In the genomic region with DNA sequence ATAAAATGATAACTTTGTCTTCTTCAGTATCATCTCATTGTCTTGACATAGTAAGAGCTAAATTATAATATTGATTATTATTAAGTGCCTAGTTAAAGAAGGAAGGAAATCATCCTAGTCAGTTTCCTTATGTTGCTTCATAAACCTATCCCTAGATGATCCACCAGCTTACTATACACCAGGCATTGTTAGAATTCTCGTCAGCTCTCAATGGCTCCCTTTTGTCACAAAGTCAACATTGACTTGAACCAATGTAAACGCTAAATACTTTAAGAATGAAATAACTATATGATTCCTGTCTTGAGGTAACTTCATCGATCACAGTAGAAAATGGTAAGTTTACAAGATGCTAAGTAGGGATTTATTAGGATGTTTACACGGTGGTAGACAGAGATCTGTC, we compare ENCODE assay signal across 22 cellular contexts.
DNase-seq lines count a peak whose midpoint lies in the region; ATAC-seq, FAIRE-seq and TF ChIP-seq lines count a peak whose summit lies in the region.
"Had no signal": no experiment of that assay in that cellular context is flagged by ENCODE, and none has a peak within 500 bp of the region (broad histone marks: within the 10 kb centered on the region; RNA-seq: fewer than 3 reads in every experiment).

No MANE protein-coding gene starts in this region.

- H3K27me3 Mint-ChIP-seq in neural crest cell (ENCODE audit: low read depth) = peaks cover 45% of the 10 kb centered on the region
- H3K27me3 Mint-ChIP-seq: activated naive CD8-positive, alpha-beta T cell treated with anti-CD3 and anti-CD28 coated beads for 36 hours; memory B cell; naive B cell had no signal

- H3K4me3 Mint-ChIP-seq in neural crest cell = peak overlapping the region; percentile 73
- H3K4me3 Mint-ChIP-seq: activated naive CD8-positive, alpha-beta T cell treated with anti-CD3 and anti-CD28 coated beads for 36 hours; activated T-helper 1 cell treated with anti-CD3 and anti-CD28 coated beads, Interleukin-12 subunit alpha, Interleukin-12 subunit beta, Interleukin-2, Interleukin-4 antibody, amounts not matched to agents 30 ng/mL and 10 ng/mL and 1 ng/mL, durations not matched to agents 14 hours and 24 hours and 36 hours; memory B cell; naive B cell had no signal

- TF ChIP-seq CTCF in PC-3 (conservative IDR thresholded peaks at IDR 0.05; ENCODE audit: low read depth, low read length) (no peak), neural crest cell (conservative IDR thresholded peaks at IDR 0.05) (no peak), SK-N-SH (IDR thresholded peaks at IDR 0.05) (no peak)

- ATAC-seq in PC-3 = peak; percentile 77
- no peak for ATAC-seq in HG03342 (IDR thresholded peaks at IDR 0.05; ENCODE audit: unreplicated experiment)
- ATAC-seq: left cardiac atrium had no signal

- FAIRE-seq in HTR-8/SVneo (lab: Jason Lieb, UNC) = no peak

- H3K36me3 ChIP-seq in PC-3 (ENCODE audit: low read depth, low read length) = no peaks in the 10 kb centered on the region
- no peaks in the 10 kb centered on the region for H3K36me3 ChIP-seq in SK-N-SH (replicated peaks in 1 of 2; ENCODE audit: control insufficient read depth in 1 of 2, insufficient read depth in 2 of 2, low read length in 1 of 2)
- H3K36me3 ChIP-seq: thyroid gland had no signal

- peaks cover 13% of the 10 kb centered on the region for H3K4me1 Mint-ChIP-seq in neural crest cell
- H3K4me1 Mint-ChIP-seq: activated naive CD8-positive, alpha-beta T cell treated with anti-CD3 and anti-CD28 coated beads for 36 hours; memory B cell; naive B cell had no signal

- H3F3A ChIP-seq in PC-3 (ENCODE audit: low read length, unreplicated experiment) (no peaks in the 10 kb centered on the region), SK-N-SH (replicated peaks; ENCODE audit: insufficient read depth) (no peaks in the 10 kb centered on the region)

- peak overlapping the region; percentile 64 for H3K27ac Mint-ChIP-seq in neural crest cell (ENCODE audit: unreplicated experiment)
- H3K27ac Mint-ChIP-seq: activated naive CD8-positive, alpha-beta T cell treated with anti-CD3 and anti-CD28 coated beads for 36 hours; activated T-helper 1 cell treated with anti-CD3 and anti-CD28 coated beads, Interleukin-12 subunit alpha, Interleukin-12 subunit beta, Interleukin-2, Interleukin-4 antibody, amounts not matched to agents 30 ng/mL and 10 ng/mL and 1 ng/mL, durations not matched to agents 14 hours and 24 hours and 36 hours; memory B cell; naive B cell had no signal

- peaks cover 30% of the 10 kb centered on the region for H3K4me1 ChIP-seq in PC-3 (ENCODE audit: insufficient read depth, low read length)
- no peaks in the 10 kb centered on the region; a peak in 1 of 4 replicates for H3K4me1 ChIP-seq in SK-N-SH (ENCODE audit: control insufficient read depth in 1 of 2, insufficient read depth in 2 of 2, low read depth in 1 of 2, low read length in 1 of 2)
- H3K4me1 ChIP-seq: thyroid gland had no signal

- peaks cover 4% of the 10 kb centered on the region for H3K9me3 Mint-ChIP-seq in neural crest cell

- H3K9me3 ChIP-seq in PC-3 (ENCODE audit: low read length) (no peaks in the 10 kb centered on the region), SK-N-SH (no peaks in the 10 kb centered on the region; the same call in 1 of the 2 replicates)
- H3K9me3 ChIP-seq: thyroid gland had no signal

- POLR2A ChIA-PET in PC-3 (lab: Charles Lee; ENCODE audit: unreplicated experiment) = no interaction called here
- POLR2A ChIA-PET in SK-N-SH (lab: Yijun Ruan, JAX) = no interaction called here

- H2AFZ ChIP-seq in PC-3 (ENCODE audit: low read length) (peak overlapping the region; percentile 74), SK-N-SH (ENCODE audit: low read depth) (no peak overlapping the region)

- peak overlapping the region; percentile 71 for H3K4me2 ChIP-seq in PC-3 (ENCODE audit: low read length)
- no peak overlapping the region for H3K4me2 ChIP-seq in SK-N-SH

- CTCF ChIA-PET in PC-3 (lab: Charles Lee) (no interaction called here), SK-N-SH (lab: Yijun Ruan, JAX) (no interaction called here)

- H3K9me2 ChIP-seq in PC-3 (replicated peaks; ENCODE audit: low read length) (no peaks in the 10 kb centered on the region), SK-N-SH (no peaks in the 10 kb centered on the region)

- H3K9ac ChIP-seq in PC-3 (ENCODE audit: low read length) (no peak overlapping the region), SK-N-SH (no peak overlapping the region)

- H3K27ac ChIP-seq in PC-3 (ENCODE audit: low read length) (peak overlapping the region; percentile 42), SK-N-SH (ENCODE audit: low read depth in 2 of 2, low read length in 1 of 2) (no peak overlapping the region)
- H3K27ac ChIP-seq: thyroid gland had no signal

- intact Hi-C loops in PC-3 (cut with micrococcal nuclease) = loop anchor here (5.0 kb wide), 1 partner anchor 298 kb away; no protein-coding TSS in a partner anchor

- peak; percentile 92 for DNase-seq in DMS153 (lab: John Stamatoyannopoulos, UW)
- peak; percentile 89 for DNase-seq in NCI-H146 (lab: John Stamatoyannopoulos, UW)
- DNase-seq in PC-3 = peak; percentile 70
- DNase-seq in neural crest cell (ENCODE audit: low read depth, low spot score) = no peak
- DNase-seq in HTR-8/SVneo (ENCODE audit: insufficient read length, low spot score) = no peak
- DNase-seq in SK-N-SH = no peak
- DNase-seq: activated CD4-positive, alpha-beta T cell treated with anti-CD3 and anti-CD28 coated beads for 1 hour; activated naive CD8-positive, alpha-beta T cell treated with anti-CD3 and anti-CD28 coated beads for 36 hours; AML-193; EL; HCEC 1CT; Karpas-422; left cardiac atrium; naive B cell; NCI-H446 treated with DMSO at 0.1 percent for 48 hours; Right ventricle myocardium superior; stimulated activated CD4-positive, alpha-beta T cell treated with anti-CD3 and anti-CD28 coated beads, Interleukin-2, amount 100 ng/mL, for 24 hours; stimulated activated naive CD4-positive, alpha-beta T cell; thyroid gland had no signal

- TF ChIP-seq EP300 in SK-N-SH (IDR thresholded peaks at IDR 0.05; ENCODE audit: borderline replicate concordance in 1 of 2, low read depth in 1 of 2, low read length in 1 of 2) = no peak

- TF ChIP-seq RAD21 in SK-N-SH (IDR thresholded peaks at IDR 0.05; ENCODE audit: low read length) = no peak

- H3K4me3 ChIP-seq in PC-3 (ENCODE audit: low read length) = peak overlapping the region; percentile 41; the same call in 1 of the 2 replicates
- no peak overlapping the region for H3K4me3 ChIP-seq in SK-N-SH (ENCODE audit: low read depth in 2 of 2, low read length in 1 of 2)
- H3K4me3 ChIP-seq: thyroid gland had no signal

- BruUV-seq in PC-3 (replicated peaks; lab: Mats Ljungman, UMichigan) = no TSS peak

- H4K20me1 ChIP-seq in PC-3 (ENCODE audit: low read length) (no peaks in the 10 kb centered on the region), SK-N-SH (ENCODE audit: insufficient read depth) (no peaks in the 10 kb centered on the region)

- WGBS in SK-N-SH (ENCODE audit: low lambda C conversion rate) = 78% methylated on average over 4 of the region's 4 CpGs

- peaks cover 2% of the 10 kb centered on the region for H3K36me3 Mint-ChIP-seq in neural crest cell (ENCODE audit: low read depth)
- H3K36me3 Mint-ChIP-seq: activated naive CD8-positive, alpha-beta T cell treated with anti-CD3 and anti-CD28 coated beads for 36 hours; memory B cell; naive B cell had no signal

- H3K27me3 ChIP-seq in PC-3 (ENCODE audit: low read length) (no peaks in the 10 kb centered on the region), SK-N-SH (ENCODE audit: insufficient read depth) (no peaks in the 10 kb centered on the region)
- H3K27me3 ChIP-seq: thyroid gland had no signal

- no peaks in the 10 kb centered on the region for H3K79me2 ChIP-seq in PC-3 (ENCODE audit: low read length)
- no peaks in the 10 kb centered on the region for H3K79me2 ChIP-seq in SK-N-SH (ENCODE audit: insufficient read depth)

TF ChIP-seq in SK-N-SH, 30 proteins besides CTCF, POLR2A, EP300 and RAD21:
- TF ChIP-seq MAX (IDR thresholded peaks at IDR 0.05; ENCODE audit: low read depth) (no peak), SIN3A (IDR thresholded peaks at IDR 0.05; ENCODE audit: borderline replicate concordance, low read depth, low read length) (no peak)

Comparison
In these comparisons a context has a peak if more than half of its experiments do, and no peak if none do; other contexts are left out.
1. DNase-seq: peak in DMS153 (single experiment), NCI-H146 (single experiment) and PC-3 (single experiment); none in neural crest cell (single experiment), HTR-8/SVneo (single experiment) and SK-N-SH (single experiment).